In the genomic region with DNA sequence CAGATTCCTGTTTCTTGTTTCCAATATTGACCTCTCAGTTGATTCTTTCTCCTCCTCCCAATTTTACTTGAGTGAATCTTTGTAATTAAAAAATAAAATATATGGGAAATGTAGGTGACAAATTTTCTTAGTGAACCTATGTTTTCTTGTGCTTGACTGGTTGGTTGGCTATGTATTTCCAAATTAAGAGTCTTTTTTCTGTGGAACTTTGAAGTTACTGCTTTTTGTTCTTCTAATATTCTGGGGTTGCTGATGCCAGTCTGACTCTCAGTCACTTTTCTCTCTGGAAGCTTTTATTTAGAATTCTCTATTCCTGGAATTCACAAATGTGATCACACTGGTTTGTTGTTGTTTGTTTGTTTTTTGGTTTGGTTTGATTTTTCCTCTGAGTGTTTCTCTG, we compare ENCODE assay signal across 28 cellular contexts. TPM values are rescaled to one million over a fixed set of nuclear protein-coding genes. Genes with fewer than 3 reads are reported as not detected.
DNase-seq lines count a peak whose midpoint lies in the region; ATAC-seq, FAIRE-seq and TF ChIP-seq lines count a peak whose summit lies in the region.
"Had no signal": no experiment of that assay in that cellular context is flagged by ENCODE, and none has a peak within 500 bp of the region (broad histone marks: within the 10 kb centered on the region; RNA-seq: fewer than 3 reads in every experiment).

No MANE protein-coding gene starts in this region.

- no peaks in the 10 kb centered on the region for H3K9me3 ChIP-seq in T-helper 17 cell (ENCODE audit: control insufficient read depth, low read length, poor library complexity, severe bottlenecking)
- H3K9me3 ChIP-seq: BE2C, gastroesophageal sphincter, SJCRH30, tibial nerve had no signal

- ATAC-seq in T-helper 17 cell = no peak
- ATAC-seq in stimulated activated effector memory CD8-positive, alpha-beta T cell treated with anti-CD3 and anti-CD28 coated beads, Interleukin-12 subunit alpha, Interleukin-12 subunit beta, amount 100 ng/mL, for 72 hours = no peak
- no peak for ATAC-seq in GM19023 (IDR thresholded peaks at IDR 0.05; ENCODE audit: unreplicated experiment)
- ATAC-seq: gastroesophageal sphincter, GM23338, sciatic nerve had no signal

- H3K36me3 Mint-ChIP-seq in activated naive CD8-positive, alpha-beta T cell = peaks cover 5% of the 10 kb centered on the region
- peaks cover 33% of the 10 kb centered on the region for H3K36me3 Mint-ChIP-seq in activated naive CD8-positive, alpha-beta T cell treated with anti-CD3 and anti-CD28 coated beads for 36 hours
- H3K36me3 Mint-ChIP-seq in T-helper 17 cell (ENCODE audit: low read depth) (peaks cover 18% of the 10 kb centered on the region), mesothelial cell of epicardium (peaks cover 3% of the 10 kb centered on the region)
- H3K36me3 Mint-ChIP-seq in stimulated activated effector memory CD8-positive, alpha-beta T cell treated with anti-CD3 and anti-CD28 coated beads, Interleukin-12 subunit alpha, Interleukin-12 subunit beta, amount 100 ng/mL, for 72 hours = peaks cover 63% of the 10 kb centered on the region

- TF ChIP-seq CTCF in mesothelial cell of epicardium (IDR thresholded peaks at IDR 0.05; ENCODE audit: unreplicated experiment) = no peak

- no peak for DNase-seq in activated naive CD8-positive, alpha-beta T cell treated with anti-CD3 and anti-CD28 coated beads for 36 hours
- DNase-seq in T-helper 17 cell (no peak), mesothelial cell of epicardium (ENCODE audit: low spot score in 2 of 2, unreplicated experiment in 2 of 2) (no peak), COLO829 (ENCODE audit: low spot score) (no peak), H54 (ENCODE audit: insufficient read length, low spot score) (no peak)
- DNase-seq in stimulated activated effector memory CD8-positive, alpha-beta T cell treated with anti-CD3 and anti-CD28 coated beads, Interleukin-12 subunit alpha, Interleukin-12 subunit beta, amount 100 ng/mL, for 72 hours (ENCODE audit: low spot score in 2 of 2) = no peak
- DNase-seq: activated CD4-positive, alpha-beta T cell treated with anti-CD3 and anti-CD28 coated beads, Interleukin-2, amount 10 ng/mL, durations not matched to agents 7 days and 5 days; activated naive CD4-positive, alpha-beta T cell treated with anti-CD3 and anti-CD28 coated beads for 36 hours; BE2C; DND-41; hippocampal formation; left cardiac atrium; NCI-H1105; NCI-H187 treated with DMSO at 0.1 percent for 48 hours; NCI-H2171; RPMI8226; SJCRH30; stimulated activated CD4-positive, alpha-beta T cell treated with anti-CD3 and anti-CD28 coated beads, Interleukin-12 subunit alpha, Interleukin-12 subunit beta, amount 100 ng/mL, for 4 hours; stimulated activated CD4-positive, alpha-beta T cell treated with anti-CD3 and anti-CD28 coated beads, Interleukin-4, amount 100 ng/mL, for 1 hour; SW 1271 had no signal

- peak overlapping the region; percentile 35 for H3K27ac Mint-ChIP-seq in activated naive CD8-positive, alpha-beta T cell
- H3K27ac Mint-ChIP-seq in activated naive CD8-positive, alpha-beta T cell treated with anti-CD3 and anti-CD28 coated beads for 36 hours = no peak overlapping the region
- peak overlapping the region; percentile 94 for H3K27ac Mint-ChIP-seq in T-helper 17 cell
- peak overlapping the region; percentile 62 for H3K27ac Mint-ChIP-seq in mesothelial cell of epicardium
- peak overlapping the region; percentile 50 for H3K27ac Mint-ChIP-seq in stimulated activated effector memory CD8-positive, alpha-beta T cell treated with anti-CD3 and anti-CD28 coated beads, Interleukin-12 subunit alpha, Interleukin-12 subunit beta, amount 100 ng/mL, for 72 hours
- H3K27ac Mint-ChIP-seq: activated CD4-positive, alpha-beta T cell treated with anti-CD3 and anti-CD28 coated beads, Interleukin-2, amount 10 ng/mL, durations not matched to agents 7 days and 5 days; activated naive CD4-positive, alpha-beta T cell treated with anti-CD3 and anti-CD28 coated beads for 36 hours; activated T-helper 1 cell treated with anti-CD3 and anti-CD28 coated beads, Interleukin-12 subunit alpha, Interleukin-12 subunit beta, Interleukin-2, Interleukin-4 antibody, amounts not matched to agents 30 ng/mL and 10 ng/mL and 1 ng/mL, durations not matched to agents 14 hours and 24 hours and 36 hours; GM23338 had no signal

- no peaks in the 10 kb centered on the region for H3K9me3 Mint-ChIP-seq in activated naive CD8-positive, alpha-beta T cell (ENCODE audit: low read depth)
- H3K9me3 Mint-ChIP-seq in activated naive CD8-positive, alpha-beta T cell treated with anti-CD3 and anti-CD28 coated beads for 36 hours = no peaks in the 10 kb centered on the region
- no peaks in the 10 kb centered on the region for H3K9me3 Mint-ChIP-seq in mesothelial cell of epicardium
- H3K9me3 Mint-ChIP-seq in stimulated activated effector memory CD8-positive, alpha-beta T cell treated with anti-CD3 and anti-CD28 coated beads, Interleukin-12 subunit alpha, Interleukin-12 subunit beta, amount 100 ng/mL, for 72 hours = no peaks in the 10 kb centered on the region
- H3K9me3 Mint-ChIP-seq: activated CD4-positive, alpha-beta T cell treated with anti-CD3 and anti-CD28 coated beads, Interleukin-2, amount 10 ng/mL, durations not matched to agents 7 days and 5 days; activated naive CD4-positive, alpha-beta T cell treated with anti-CD3 and anti-CD28 coated beads for 36 hours; activated T-helper 1 cell treated with anti-CD3 and anti-CD28 coated beads, Interleukin-12 subunit alpha, Interleukin-12 subunit beta, Interleukin-2, Interleukin-4 antibody, amounts not matched to agents 30 ng/mL and 10 ng/mL and 1 ng/mL, durations not matched to agents 14 hours and 24 hours and 36 hours; GM23338 had no signal

- FAIRE-seq in H54 (lab: Jason Lieb, UNC) = no peak
- FAIRE-seq: D721Med had no signal

- no peak for TF ChIP-seq POLR2A in H54 (IDR thresholded peaks at IDR 0.05; ENCODE audit: low read depth, low read length)

- H3K4me1 Mint-ChIP-seq in activated naive CD8-positive, alpha-beta T cell (ENCODE audit: low read depth) = peaks cover 82% of the 10 kb centered on the region
- H3K4me1 Mint-ChIP-seq in activated naive CD8-positive, alpha-beta T cell treated with anti-CD3 and anti-CD28 coated beads for 36 hours = peaks cover 70% of the 10 kb centered on the region
- H3K4me1 Mint-ChIP-seq in T-helper 17 cell (peaks cover 65% of the 10 kb centered on the region), mesothelial cell of epicardium (peaks cover 63% of the 10 kb centered on the region)
- peaks cover 66% of the 10 kb centered on the region for H3K4me1 Mint-ChIP-seq in stimulated activated effector memory CD8-positive, alpha-beta T cell treated with anti-CD3 and anti-CD28 coated beads, Interleukin-12 subunit alpha, Interleukin-12 subunit beta, amount 100 ng/mL, for 72 hours

- H3K4me3 Mint-ChIP-seq in activated naive CD8-positive, alpha-beta T cell = no peak overlapping the region
- H3K4me3 Mint-ChIP-seq in activated naive CD8-positive, alpha-beta T cell treated with anti-CD3 and anti-CD28 coated beads for 36 hours = no peak overlapping the region
- H3K4me3 Mint-ChIP-seq in T-helper 17 cell (peak overlapping the region; percentile 62), mesothelial cell of epicardium (no peak overlapping the region)
- peak overlapping the region; percentile 24 for H3K4me3 Mint-ChIP-seq in stimulated activated effector memory CD8-positive, alpha-beta T cell treated with anti-CD3 and anti-CD28 coated beads, Interleukin-12 subunit alpha, Interleukin-12 subunit beta, amount 100 ng/mL, for 72 hours
- H3K4me3 Mint-ChIP-seq: activated CD4-positive, alpha-beta T cell treated with anti-CD3 and anti-CD28 coated beads, Interleukin-2, amount 10 ng/mL, durations not matched to agents 7 days and 5 days; activated naive CD4-positive, alpha-beta T cell treated with anti-CD3 and anti-CD28 coated beads for 36 hours; activated T-helper 1 cell treated with anti-CD3 and anti-CD28 coated beads, Interleukin-12 subunit alpha, Interleukin-12 subunit beta, Interleukin-2, Interleukin-4 antibody, amounts not matched to agents 30 ng/mL and 10 ng/mL and 1 ng/mL, durations not matched to agents 14 hours and 24 hours and 36 hours; GM23338 had no signal

- no peaks in the 10 kb centered on the region for H3K27me3 Mint-ChIP-seq in activated naive CD8-positive, alpha-beta T cell
- H3K27me3 Mint-ChIP-seq in activated naive CD8-positive, alpha-beta T cell treated with anti-CD3 and anti-CD28 coated beads for 36 hours = no peaks in the 10 kb centered on the region
- H3K27me3 Mint-ChIP-seq in T-helper 17 cell (no peaks in the 10 kb centered on the region), mesothelial cell of epicardium (ENCODE audit: low read depth) (no peaks in the 10 kb centered on the region)
- H3K27me3 Mint-ChIP-seq: activated CD4-positive, alpha-beta T cell treated with anti-CD3 and anti-CD28 coated beads, Interleukin-2, amount 10 ng/mL, durations not matched to agents 7 days and 5 days had no signal

RNA-seq across cellular contexts. Expression of gene LSM14A, which starts 9.8 kb away (rescaled TPM):
- total RNA-seq in activated naive CD8-positive, alpha-beta T cell treated with anti-CD3 and anti-CD28 coated beads for 36 hours = 100 to 1,000 TPM; 102 to 118 TPM
- total RNA-seq in T-helper 17 cell (100 to 1,000 TPM; 150 to 177 TPM), mesothelial cell of epicardium (153 to 164 TPM (median 155 TPM) in 3 replicates)

Comparison
In these comparisons a context has a peak if more than half of its experiments do, and no peak if none do; other contexts are left out.
1. H3K4me3 Mint-ChIP-seq: peak in T-helper 17 cell (single experiment) and stimulated activated effector memory CD8-positive, alpha-beta T cell treated with anti-CD3 and anti-CD28 coated beads, Interleukin-12 subunit alpha, Interleukin-12 subunit beta, amount 100 ng/mL, for 72 hours (single experiment); none in activated naive CD8-positive, alpha-beta T cell (single experiment), activated naive CD8-positive, alpha-beta T cell treated with anti-CD3 and anti-CD28 coated beads for 36 hours (single experiment) and mesothelial cell of epicardium (single experiment).